In the genomic region with DNA sequence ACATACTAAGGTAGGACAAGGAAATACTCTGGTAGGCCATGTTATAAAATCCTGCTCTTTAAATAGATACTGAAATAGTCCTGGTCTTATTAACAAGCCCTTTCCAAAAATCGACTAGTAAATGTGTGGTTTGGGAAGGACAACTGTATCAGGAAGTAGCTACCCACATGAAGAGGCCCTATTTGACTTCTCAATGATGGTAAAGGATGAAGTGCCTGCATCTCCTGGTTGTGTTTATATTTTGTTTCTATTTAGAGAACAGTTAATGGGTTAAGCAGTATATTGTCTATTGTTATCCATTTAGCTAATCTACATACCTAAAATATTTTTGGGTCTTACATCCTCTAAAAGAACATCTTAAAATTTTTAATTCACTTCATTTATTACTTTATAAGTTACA, we compare ENCODE assay signal across 23 cellular contexts. TPM values are rescaled to one million over a fixed set of nuclear protein-coding genes. Genes with fewer than 3 reads are reported as not detected.
DNase-seq lines count a peak whose midpoint lies in the region; ATAC-seq, FAIRE-seq and TF ChIP-seq lines count a peak whose summit lies in the region.
"Had no signal": no experiment of that assay in that cellular context is flagged by ENCODE, and none has a peak within 500 bp of the region (broad histone marks: within the 10 kb centered on the region; RNA-seq: fewer than 3 reads in every experiment).

No MANE protein-coding gene starts in this region.

- intact Hi-C loops in pancreas (cut with DNase I): no loop called here

- peak; percentile 19 to 33 (median 30) for ATAC-seq in pancreas
- no peak for ATAC-seq in HG02759 (IDR thresholded peaks at IDR 0.05; ENCODE audit: unreplicated experiment)
- ATAC-seq: GM23338 had no signal

- no peaks in the 10 kb centered on the region for H3K27me3 ChIP-seq in pancreas

- peaks cover 0 to 23% (median 20%) of the 10 kb centered on the region in 3 donors for H3K4me1 ChIP-seq in pancreas

- H3K36me3 ChIP-seq in pancreas: no peaks in the 10 kb centered on the region

- peak; percentile 22 for DNase-seq in DMS153 (lab: John Stamatoyannopoulos, UW)
- DNase-seq in DMS153 treated with DMSO at 0.1 percent for 48 hours (lab: John Stamatoyannopoulos, UW; ENCODE audit: unreplicated experiment): no peak
- DNase-seq in MV-4-11 (lab: John Stamatoyannopoulos, UW): peak; percentile 15
- no peak for DNase-seq in pancreas
- DNase-seq in cerebellar cortex (ENCODE audit: low spot score): no peak
- no peak for DNase-seq in NCI-H2081 treated with DMSO at 0.1 percent for 48 hours (lab: John Stamatoyannopoulos, UW)
- DNase-seq: 8988T, COR-L47, DMS79 treated with DMSO at 0.1 percent for 48 hours, GF-D8, HFFc6, KBM-7, NCI-H1930, NCI-H2227 treated with DMSO at 0.1 percent for 48 hours, NCI-H526 treated with DMSO at 0.1 percent for 48 hours, T-helper 2 cell had no signal

- TF ChIP-seq CTCF in VCaP (conservative IDR thresholded peaks at IDR 0.05) (no peak), pancreas (IDR thresholded peaks at IDR 0.05) (no peak)

- WGBS in pancreas, 2 donors: 23 to 26% methylated on average over 1 of the region's 1 CpG

- peak; percentile 39 for FAIRE-seq in pancreas (lab: Jason Lieb, UNC)

- peak overlapping the region; percentile 75 for H3K27ac ChIP-seq in VCaP
- peak overlapping the region in 3 of 4 donors; percentile 0 to 57 (median 0) for H3K27ac ChIP-seq in pancreas
- H3K27ac ChIP-seq: C4-2B, HL-60, SK-N-MC had no signal

- H3K4me3 ChIP-seq in pancreas: no peak overlapping the region
- H3K4me3 ChIP-seq: GM23338, SK-N-MC had no signal

- no peaks in the 10 kb centered on the region for H3K9me3 ChIP-seq in pancreas

RNA-seq across cellular contexts. Expression of a gene that starts 12.5 kb away (rescaled TPM):
- under 1 TPM; 0.19 to 0.93 (median 0.31) TPM for total RNA-seq in pancreas
- polyA plus RNA-seq in pancreas: 1 to 10 TPM in 1 of 2 donors, under 1 TPM in 1; 0.42 to 1.1 TPM
- total RNA-seq: M059J had no signal

RNA-seq across cellular contexts. Expression of a gene that starts 12.7 kb away (rescaled TPM):
- total RNA-seq in pancreas: 100 to 1,000 TPM; 133 to 235 (median 189) TPM
- polyA plus RNA-seq in pancreas: 100 to 1,000 TPM; 208 to 216 TPM

RNA-seq across cellular contexts. Expression of a gene that starts 19.7 kb away (rescaled TPM):
- 1 to 10 TPM in 3 of 6 donors, under 1 TPM in 3; 0.55 to 2.0 (median 1.1) TPM for total RNA-seq in pancreas
- 1 to 10 TPM; 2.3 to 3.9 TPM for polyA plus RNA-seq in pancreas

RNA-seq across cellular contexts. Expression of a gene that starts 23.3 kb away (rescaled TPM):
- total RNA-seq in pancreas: 10 to 100 TPM; 10.7 to 14.7 (median 11.6) TPM
- polyA plus RNA-seq in pancreas: 10 to 100 TPM; 30.9 to 62.0 TPM

RNA-seq across cellular contexts. Expression of a gene that starts 40.7 kb away (rescaled TPM):
- 1 to 10 TPM; 1.5 to 2.8 (median 1.9) TPM for total RNA-seq in pancreas
- 1 to 10 TPM; 1.4 to 5.0 TPM for polyA plus RNA-seq in pancreas
- total RNA-seq: HFFc6 had no signal

Comparison
In these comparisons a context has a peak if more than half of its experiments do, and no peak if none do; other contexts are left out.
1. DNase-seq: peak in DMS153 (single experiment) and MV-4-11 (single experiment); none in DMS153 treated with DMSO at 0.1 percent for 48 hours (single experiment), pancreas (0 of 6), cerebellar cortex (single experiment) and NCI-H2081 treated with DMSO at 0.1 percent for 48 hours (single experiment).